In genomic region chr11:75174781-75175370, GRCh38 we compare ENCODE assay signal across 9 cellular contexts. TPM values are rescaled to one million over a fixed set of nuclear protein-coding genes. Genes with fewer than 3 reads are reported as not detected.
A peak's percentile ranks its signal among the peaks of the same experiment; 100 is the strongest.
DNase-seq lines count a peak whose midpoint lies in the region; ATAC-seq, FAIRE-seq and TF ChIP-seq lines count a peak whose summit lies in the region.
"Had no signal": no experiment of that assay in that cellular context is flagged by ENCODE, and none has a peak within 500 bp of the region (broad histone marks: within the 10 kb centered on the region; RNA-seq: fewer than 3 reads in every experiment).

No MANE protein-coding gene starts in this region.

- no peak for FAIRE-seq in pancreas (lab: Jason Lieb, UNC)

- H3K36me3 ChIP-seq in pancreas = no peaks in the 10 kb centered on the region

- DNase-seq in GM12865 (ENCODE audit: low read depth) (peak; percentile 12), OCI-M1 (lab: John Stamatoyannopoulos, UW) (peak; percentile 92), fibroblast of peridontal ligament (ENCODE audit: extremely low read depth) (peak; percentile 2), pancreas (no peak), NCI-H446 (lab: John Stamatoyannopoulos, UW) (no peak), NCI-H748 (lab: John Stamatoyannopoulos, UW; ENCODE audit: unreplicated experiment) (no peak), SK-N-DZ (ENCODE audit: low spot score) (no peak)
- DNase-seq: foreskin keratinocyte had no signal

- intact Hi-C loops in pancreas (cut with DNase I) = no loop called here

- ATAC-seq in pancreas (peak in 3 of 4 donors; percentile 24 to 78 (median 73)), HG03457 (IDR thresholded peaks at IDR 0.05; ENCODE audit: unreplicated experiment) (no peak)
- ATAC-seq: foreskin keratinocyte had no signal

- peak overlapping the region in 2 of 4 donors; percentile 37 to 45 for H3K27ac ChIP-seq in pancreas
- H3K27ac ChIP-seq: foreskin keratinocyte had no signal

- TF ChIP-seq CTCF in GM12865 (IDR thresholded peaks at IDR 0.05; ENCODE audit: insufficient read depth, low read depth, low read length, missing control alignments) (no peak), pancreas (IDR thresholded peaks at IDR 0.05) (no peak)

- 61 to 70% methylated on average over 7 of the region's 7 CpGs for WGBS in pancreas, 2 donors

- H3K4me3 ChIP-seq in GM12865 (ENCODE audit: low read depth, low read length) = no peak overlapping the region
- no peak overlapping the region for H3K4me3 ChIP-seq in pancreas

- no peaks in the 10 kb centered on the region for H3K27me3 ChIP-seq in pancreas

- no peaks in the 10 kb centered on the region for H3K9me3 ChIP-seq in pancreas

- no peaks in the 10 kb centered on the region for H3K4me1 ChIP-seq in pancreas
- H3K4me1 ChIP-seq: foreskin keratinocyte had no signal

RNA-seq across cellular contexts. Expression of gene SLCO2B1, which starts 24.0 kb away (rescaled TPM):
- total RNA-seq in pancreas = 10 to 100 TPM; 10.3 to 71.4 (median 31.5) TPM
- 1 to 10 TPM; 3.6 to 9.7 TPM for polyA plus RNA-seq in pancreas
- not detected in 2 replicates for polyA plus RNA-seq in SK-N-DZ (2014; cell fraction: cytosol; rRNA removed)
- polyA plus RNA-seq in SK-N-DZ (2014; cell fraction: nucleus; rRNA removed) = not detected in 2 replicates
- total RNA-seq: foreskin keratinocyte had no signal
- polyA plus RNA-seq: foreskin keratinocyte had no signal

Comparison
In these comparisons a context has a peak if more than half of its experiments do, and no peak if none do; other contexts are left out.
1. DNase-seq: peak in GM12865 (single experiment), OCI-M1 (single experiment) and fibroblast of peridontal ligament (single experiment); none in pancreas (0 of 6), NCI-H446 (0 of 2), NCI-H748 (single experiment) and SK-N-DZ (single experiment).